21 cellular contexts compared by ENCODE assay signal in the genomic region with DNA sequence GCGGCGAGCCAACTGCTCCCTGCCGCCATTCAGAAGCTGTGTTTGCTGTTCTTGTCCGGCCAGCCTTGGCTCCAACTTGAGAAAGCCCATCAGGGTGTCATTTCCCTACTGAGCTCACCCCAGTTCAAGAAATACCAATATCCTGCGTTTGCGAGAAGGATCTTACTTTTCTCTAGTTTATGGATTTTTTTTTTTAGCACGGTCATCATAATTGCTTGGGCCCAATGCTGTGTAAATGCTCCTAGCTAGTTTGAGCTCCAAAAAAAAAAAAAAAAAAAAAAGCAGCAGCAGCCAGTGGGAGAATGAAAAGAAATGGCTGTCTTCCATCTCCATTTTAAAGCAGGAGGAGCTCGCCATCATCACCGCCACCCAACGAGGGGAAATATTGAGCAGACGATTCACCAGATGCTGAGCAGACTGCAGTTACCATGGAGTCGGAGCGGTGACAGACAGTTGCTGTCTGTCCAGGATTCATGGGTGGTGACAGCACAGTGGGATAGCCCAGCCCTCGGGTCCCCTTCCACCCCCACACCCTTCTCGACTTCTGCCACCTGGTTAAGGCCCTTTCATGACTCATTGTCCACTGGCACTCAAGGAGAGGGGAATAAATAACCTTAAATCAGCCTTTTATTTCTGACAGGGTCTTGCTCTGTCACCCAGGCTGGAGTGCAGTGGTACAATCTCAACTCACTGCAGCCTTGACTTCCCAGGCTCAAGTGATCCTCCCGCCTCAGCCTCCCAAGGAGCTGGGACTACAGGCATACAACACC.
DNase-seq lines count a peak whose midpoint lies in the region; ATAC-seq and TF ChIP-seq lines count a peak whose summit lies in the region.
"Had no signal": no experiment of that assay in that cellular context is flagged by ENCODE, and none has a peak within 500 bp of the region (broad histone marks: within the 10 kb centered on the region; RNA-seq: fewer than 3 reads in every experiment).

No MANE protein-coding gene starts in this region.

- H3K27ac ChIP-seq in IMR-90 (ENCODE audit: insufficient read depth, low read length) (no peak overlapping the region), sigmoid colon (no peak overlapping the region)
- H3K27ac ChIP-seq: PC-9 had no signal

- H2AK5ac ChIP-seq in IMR-90 (ENCODE audit: low read depth, low read length) = no peak overlapping the region

- no peak overlapping the region for H3K14ac ChIP-seq in IMR-90 (replicated peaks; ENCODE audit: low read depth, low read length)

- H3K4me1 ChIP-seq in IMR-90 (ENCODE audit: control insufficient read depth, insufficient read depth, low read length) (no peaks in the 10 kb centered on the region), sigmoid colon (no peaks in the 10 kb centered on the region)
- H3K4me1 ChIP-seq: BE2C had no signal

- no peak overlapping the region for H3K9ac ChIP-seq in IMR-90 (ENCODE audit: low read depth, low read length)
- H3K9ac ChIP-seq: SK-N-SH had no signal

- H3K4me1 Mint-ChIP-seq in glutamatergic neuron (ENCODE audit: low read depth, unreplicated experiment) = peaks cover 21% of the 10 kb centered on the region

- no peak overlapping the region for H4K8ac ChIP-seq in IMR-90 (ENCODE audit: low read depth in 2 of 2, low read length in 2 of 2)

- no peak overlapping the region for H3K4me3 ChIP-seq in IMR-90 (ENCODE audit: insufficient read depth, low read depth, low read length)
- H3K4me3 ChIP-seq in sigmoid colon = no peak overlapping the region
- H3K4me3 ChIP-seq: PC-9 had no signal

- dilution Hi-C loops in IMR-90 (cut with HindIII; ENCODE audit: low sequenced_read_pairs, unreplicated experiment) = no loop called here

- in situ Hi-C loops in IMR-90 (cut with MboI; ENCODE audit: low sequenced_read_pairs) = no loop called here

- no peak for TF ChIP-seq EP300 in sigmoid colon (IDR thresholded peaks at IDR 0.05)

- H3K9me3 Mint-ChIP-seq in glutamatergic neuron (ENCODE audit: unreplicated experiment) = peaks cover 8% of the 10 kb centered on the region
- H3K9me3 Mint-ChIP-seq: HFFc6 had no signal

- no peak overlapping the region for H4K5ac ChIP-seq in IMR-90 (ENCODE audit: low read depth, low read length)

- intact Hi-C loops in IMR-90 (cut with micrococcal nuclease) = no loop called here
- intact Hi-C loops in sigmoid colon (cut with DNase I) = no loop called here

- no peaks in the 10 kb centered on the region for H3K79me1 ChIP-seq in IMR-90 (ENCODE audit: low read depth in 1 of 2, low read length in 2 of 2)

- H2BK120ac ChIP-seq in IMR-90 (ENCODE audit: low read depth, low read length) = no peak overlapping the region

- no peak overlapping the region for H2BK15ac ChIP-seq in IMR-90 (ENCODE audit: low read depth, low read length)

- H2AK9ac ChIP-seq in IMR-90 (replicated peaks; ENCODE audit: low read depth, low read length, poor library complexity) = no peak overlapping the region

- H3K23ac ChIP-seq in IMR-90 (ENCODE audit: low read depth, low read length) = no peak overlapping the region

- no peak overlapping the region for H2AFZ ChIP-seq in IMR-90 (replicated peaks; ENCODE audit: low read length, poor library complexity)
- H2AFZ ChIP-seq: PC-9 had no signal

- POLR2A ChIA-PET in IMR-90 (lab: Charles Lee; ENCODE audit: unreplicated experiment) (no interaction called here), GM10248 (lab: Yijun Ruan, JAX) (no interaction called here)

- no peak for TF ChIP-seq RAD21 in IMR-90 (IDR thresholded peaks at IDR 0.05; ENCODE audit: low read length)

- no TSS peak for BruUV-seq in IMR-90 (replicated peaks; lab: Mats Ljungman, UMichigan)

- peak overlapping the region; percentile 10 for H3K27ac Mint-ChIP-seq in glutamatergic neuron (ENCODE audit: unreplicated experiment)
- H3K27ac Mint-ChIP-seq: HFFc6 had no signal

- peak; percentile 37 to 79 for DNase-seq in NCI-H524 (lab: John Stamatoyannopoulos, UW)
- no peak for DNase-seq in NCI-H524 treated with DMSO at 0.1 percent for 48 hours (lab: John Stamatoyannopoulos, UW)
- no peak for DNase-seq in IMR-90
- peak; percentile 43 for DNase-seq in glutamatergic neuron
- peak; percentile 15 for DNase-seq in sigmoid colon
- no peak for DNase-seq in NCI-H446 treated with DMSO at 0.1 percent for 48 hours (lab: John Stamatoyannopoulos, UW)
- no peak for DNase-seq in GM10248 (ENCODE audit: extremely low spot score)
- DNase-seq in stimulated activated CD4-positive, alpha-beta T cell treated with anti-CD3 and anti-CD28 coated beads, Interleukin-4, amount 100 ng/mL, for 1 hour = no peak
- DNase-seq: BE2C, DMS79, H7, HFFc6, MM.1S, NCI-H1048, NCI-H1436, NCI-H2029, NCI-H748 treated with DMSO at 0.1 percent for 48 hours, PC-9, RPMI8226, SHP77, SK-N-SH had no signal

- ATAC-seq in IMR-90 (ENCODE audit: low read depth) = no peak

- no peaks in the 10 kb centered on the region for H3K9me1 ChIP-seq in IMR-90 (ENCODE audit: insufficient read depth, low read length)

- H3K4ac ChIP-seq in IMR-90 (ENCODE audit: low read depth, low read length) = no peak overlapping the region

- 78% methylated on average over 5 of the region's 16 CpGs; no CpG with 5 or more reads in 1 of the 2 experiments for WGBS in IMR-90 (ENCODE audit: extremely low coverage in 2 of 2, insufficient read length in 1 of 2), 2 experiments
- WGBS in sigmoid colon, 2 donors = 90 to 94% methylated on average over 16 of the region's 16 CpGs

- no peaks in the 10 kb centered on the region for H3K9me3 ChIP-seq in IMR-90 (ENCODE audit: control insufficient read depth, insufficient read depth, low read length)
- no peaks in the 10 kb centered on the region for H3K9me3 ChIP-seq in sigmoid colon
- H3K9me3 ChIP-seq: BE2C, SK-N-SH had no signal

- H3K36me3 ChIP-seq in IMR-90 (ENCODE audit: control insufficient read depth, insufficient read depth, low read length) (no peaks in the 10 kb centered on the region), sigmoid colon (no peaks in the 10 kb centered on the region)
- H3K36me3 ChIP-seq: BE2C had no signal

- no peak overlapping the region for H4K91ac ChIP-seq in IMR-90 (ENCODE audit: insufficient read depth, low read depth, low read length)

- peaks cover 45% of the 10 kb centered on the region for H3K27me3 ChIP-seq in IMR-90 (ENCODE audit: control insufficient read depth, insufficient read depth, low read length)
- H3K27me3 ChIP-seq in sigmoid colon = no peaks in the 10 kb centered on the region
- H3K27me3 ChIP-seq: BE2C had no signal

- CTCF ChIA-PET in IMR-90 (lab: Yijun Ruan, JAX) (interaction anchor here (0.5 kb wide), 1 partner anchor 23 kb away, joined by 5 read pairs; no protein-coding TSS in a partner anchor), GM10248 (lab: Yijun Ruan, JAX) (interaction anchor here (1.9 kb wide), 1 partner anchor 12 kb away, joined by 4 read pairs; no protein-coding TSS in a partner anchor)

- TF ChIP-seq CTCF in IMR-90 (conservative IDR thresholded peaks at IDR 0.05; ENCODE audit: low read depth, low read length) (no peak), glutamatergic neuron (IDR thresholded peaks at IDR 0.05; ENCODE audit: partially characterized antibody, unreplicated experiment) (no peak), sigmoid colon (IDR thresholded peaks at IDR 0.05) (no peak), GM10248 (IDR thresholded peaks at IDR 0.05; ENCODE audit: control extremely low read depth, extremely low read depth, low read depth, missing control alignments) (no peak)

- H2BK5ac ChIP-seq in IMR-90 (ENCODE audit: low read depth, low read length, poor library complexity, severe bottlenecking) = no peak overlapping the region

- no peak overlapping the region for H2BK20ac ChIP-seq in IMR-90 (ENCODE audit: low read depth, low read length)

- H3K56ac ChIP-seq in IMR-90 (ENCODE audit: extremely low read depth, insufficient read depth, low read length) = no peak overlapping the region

- TF ChIP-seq POLR2A in IMR-90 (IDR thresholded peaks at IDR 0.05; ENCODE audit: low read depth, low read length) (no peak), sigmoid colon (IDR thresholded peaks at IDR 0.05) (no peak)

- no peak overlapping the region for H3K18ac ChIP-seq in IMR-90 (ENCODE audit: low read depth, low read length)

- peak overlapping the region; percentile 42 for H3K4me3 Mint-ChIP-seq in glutamatergic neuron (ENCODE audit: unreplicated experiment)
- H3K4me3 Mint-ChIP-seq: HFFc6 had no signal

- no peak overlapping the region for H3K4me2 ChIP-seq in IMR-90 (ENCODE audit: low read depth, low read length)
- H3K4me2 ChIP-seq: PC-9, SK-N-SH had no signal

- peaks cover 4% of the 10 kb centered on the region for H3K36me3 Mint-ChIP-seq in glutamatergic neuron (ENCODE audit: unreplicated experiment)

- H4K20me1 ChIP-seq in IMR-90 (ENCODE audit: insufficient read depth, low read length) = no peaks in the 10 kb centered on the region

- peaks cover 9% of the 10 kb centered on the region for H3K27me3 Mint-ChIP-seq in glutamatergic neuron (ENCODE audit: unreplicated experiment)

TF ChIP-seq in IMR-90, 13 proteins besides CTCF, POLR2A, EP300 and RAD21:
- TF ChIP-seq FOS (IDR thresholded peaks at IDR 0.05; ENCODE audit: low read depth, low read length) (no peak), MXI1 (IDR thresholded peaks at IDR 0.05; ENCODE audit: borderline replicate concordance, low read depth, low read length) (no peak), RCOR1 (IDR thresholded peaks at IDR 0.05; ENCODE audit: insufficient replicate concordance, low read length) (no peak), RFX5 (IDR thresholded peaks at IDR 0.05; ENCODE audit: low read depth, low read length) (no peak), NFE2L2 (IDR thresholded peaks at IDR 0.05; ENCODE audit: low read depth, low read length) (no peak), MAFK (IDR thresholded peaks at IDR 0.05; ENCODE audit: low read depth, low read length) (peak; percentile 61; the same call in 1 of the 2 replicates), MAZ (IDR thresholded peaks at IDR 0.05; ENCODE audit: borderline replicate concordance, low read depth, low read length) (no peak)
- TF ChIP-seq, protein P1, sequence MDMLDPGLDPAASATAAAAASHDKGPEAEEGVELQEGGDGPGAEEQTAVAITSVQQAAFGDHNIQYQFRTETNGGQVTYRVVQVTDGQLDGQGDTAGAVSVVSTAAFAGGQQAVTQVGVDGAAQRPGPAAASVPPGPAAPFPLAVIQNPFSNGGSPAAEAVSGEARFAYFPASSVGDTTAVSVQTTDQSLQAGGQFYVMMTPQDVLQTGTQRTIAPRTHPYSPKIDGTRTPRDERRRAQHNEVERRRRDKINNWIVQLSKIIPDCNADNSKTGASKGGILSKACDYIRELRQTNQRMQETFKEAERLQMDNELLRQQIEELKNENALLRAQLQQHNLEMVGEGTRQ (IDR thresholded peaks at IDR 0.05; ENCODE audit: low read depth, low read length) = no peak
- TF ChIP-seq, protein P2, sequence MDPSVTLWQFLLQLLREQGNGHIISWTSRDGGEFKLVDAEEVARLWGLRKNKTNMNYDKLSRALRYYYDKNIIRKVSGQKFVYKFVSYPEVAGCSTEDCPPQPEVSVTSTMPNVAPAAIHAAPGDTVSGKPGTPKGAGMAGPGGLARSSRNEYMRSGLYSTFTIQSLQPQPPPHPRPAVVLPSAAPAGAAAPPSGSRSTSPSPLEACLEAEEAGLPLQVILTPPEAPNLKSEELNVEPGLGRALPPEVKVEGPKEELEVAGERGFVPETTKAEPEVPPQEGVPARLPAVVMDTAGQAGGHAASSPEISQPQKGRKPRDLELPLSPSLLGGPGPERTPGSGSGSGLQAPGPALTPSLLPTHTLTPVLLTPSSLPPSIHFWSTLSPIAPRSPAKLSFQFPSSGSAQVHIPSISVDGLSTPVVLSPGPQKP (IDR thresholded peaks at IDR 0.05; ENCODE audit: borderline replicate concordance, low read depth, low read length) = no peak

Comparison
In these comparisons a context has a peak if more than half of its experiments do, and no peak if none do; other contexts are left out.
1. DNase-seq: peak in NCI-H524 (2 of 2), glutamatergic neuron (single experiment) and sigmoid colon (single experiment); none in NCI-H524 treated with DMSO at 0.1 percent for 48 hours (single experiment), IMR-90 (single experiment), NCI-H446 treated with DMSO at 0.1 percent for 48 hours (single experiment), GM10248 (single experiment) and stimulated activated CD4-positive, alpha-beta T cell treated with anti-CD3 and anti-CD28 coated beads, Interleukin-4, amount 100 ng/mL, for 1 hour (single experiment).